Comparison of ENCODE assay signal across 28 cellular contexts in the genomic region with DNA sequence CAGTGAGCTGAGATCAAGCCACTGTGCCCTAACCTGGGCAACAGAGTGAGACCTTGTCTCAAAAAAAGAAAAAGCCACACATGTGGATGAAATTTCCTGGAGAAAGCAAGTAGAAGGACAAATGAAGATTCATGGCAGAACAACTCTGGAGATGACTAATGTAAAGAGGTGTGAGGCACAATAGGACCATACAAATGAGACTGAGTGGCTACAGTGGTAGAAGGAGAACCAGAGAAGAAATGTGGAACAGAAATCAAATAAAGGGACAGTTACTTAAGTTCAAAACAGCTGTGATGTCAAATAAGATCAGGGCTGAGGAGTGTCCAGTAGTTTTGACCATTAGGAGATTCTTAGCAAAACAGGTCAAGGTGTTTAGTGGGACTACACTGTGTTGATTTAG.
DNase-seq lines count a peak whose midpoint lies in the region; ATAC-seq, FAIRE-seq and TF ChIP-seq lines count a peak whose summit lies in the region.
"Had no signal": no experiment of that assay in that cellular context is flagged by ENCODE, and none has a peak within 500 bp of the region (broad histone marks: within the 10 kb centered on the region; RNA-seq: fewer than 3 reads in every experiment).

No MANE protein-coding gene starts in this region.

- H3K9ac ChIP-seq in mammary epithelial cell (ENCODE audit: insufficient read depth, low read length) (no peak overlapping the region), kidney (ENCODE audit: low read length in 2 of 2) (no peak overlapping the region)
- H3K9ac ChIP-seq: BLaER1 had no signal

- dilution Hi-C loops in mammary epithelial cell (cut with HindIII; ENCODE audit: low sequenced_read_pairs) = no loop called here

- no peak overlapping the region for H3K27ac Mint-ChIP-seq in stimulated activated effector memory CD8-positive, alpha-beta T cell treated with anti-CD3 and anti-CD28 coated beads, Interleukin-12 subunit alpha, Interleukin-12 subunit beta, amount 100 ng/mL, for 72 hours
- H3K27ac Mint-ChIP-seq: CD14-positive monocyte; CD4-positive, alpha-beta memory T cell; CD4-positive, CD25-positive, alpha-beta regulatory T cell; CD8-positive, alpha-beta memory T cell had no signal

- no peaks in the 10 kb centered on the region for H4K20me1 ChIP-seq in mammary epithelial cell (ENCODE audit: insufficient read depth, low read length)
- H4K20me1 ChIP-seq: BLaER1 had no signal

- H3K4me1 ChIP-seq in mammary epithelial cell (ENCODE audit: insufficient read depth, low read length) (peaks cover 5% of the 10 kb centered on the region), breast epithelium (no peaks in the 10 kb centered on the region), foreskin keratinocyte (peaks cover 15% of the 10 kb centered on the region), kidney (ENCODE audit: control insufficient read depth in 1 of 2, insufficient read depth in 1 of 2, low read depth in 1 of 2, low read length in 2 of 2) (no peaks in the 10 kb centered on the region)
- H3K4me1 ChIP-seq: A549, BE2C, BLaER1 had no signal

- no peak for TF ChIP-seq CTCF in mammary epithelial cell (conservative IDR thresholded peaks at IDR 0.05 in 1 of 2, IDR thresholded peaks at IDR 0.05 in 1 of 2; ENCODE audit: extremely low read depth in 1 of 2, insufficient read depth in 1 of 2, low read depth in 1 of 2, low read length in 2 of 2)
- no peak for TF ChIP-seq CTCF in breast epithelium (IDR thresholded peaks at IDR 0.05)
- no peak for TF ChIP-seq CTCF in foreskin keratinocyte (conservative IDR thresholded peaks at IDR 0.05)
- TF ChIP-seq CTCF in kidney (IDR thresholded peaks at IDR 0.05; ENCODE audit: borderline replicate concordance, extremely low read depth, insufficient read depth) = no peak

- H3K4me3 Mint-ChIP-seq in stimulated activated effector memory CD8-positive, alpha-beta T cell treated with anti-CD3 and anti-CD28 coated beads, Interleukin-12 subunit alpha, Interleukin-12 subunit beta, amount 100 ng/mL, for 72 hours = no peak overlapping the region
- H3K4me3 Mint-ChIP-seq: CD14-positive monocyte; CD4-positive, alpha-beta memory T cell; CD4-positive, CD25-positive, alpha-beta regulatory T cell; CD8-positive, alpha-beta memory T cell had no signal

- peak; percentile 29 for DNase-seq in mammary epithelial cell
- no peak for DNase-seq in breast epithelium (ENCODE audit: low spot score in 2 of 2)
- DNase-seq in GM12891 (ENCODE audit: insufficient read length, low spot score) = no peak
- peak in 1 of 2 donors; percentile 33 for DNase-seq in foreskin keratinocyte
- DNase-seq in stimulated activated effector memory CD8-positive, alpha-beta T cell treated with anti-CD3 and anti-CD28 coated beads, Interleukin-12 subunit alpha, Interleukin-12 subunit beta, amount 100 ng/mL, for 72 hours (ENCODE audit: low spot score in 2 of 2) = no peak
- no peak for DNase-seq in kidney
- no peak for DNase-seq in NCI-H524 treated with DMSO at 0.1 percent for 48 hours (lab: John Stamatoyannopoulos, UW)
- DNase-seq: BE2C; C1 segment of cervical spinal cord; CD4-positive, alpha-beta memory T cell; CD4-positive, CD25-positive, alpha-beta regulatory T cell; CD8-positive, alpha-beta memory T cell; COR-L47; DMS 273 treated with DMSO at 0.1 percent for 48 hours; DMS153; DMS53; DMS79; DND-41; EL; GDM1 had no signal

- CTCF ChIA-PET in mammary epithelial cell (lab: Charles Lee; ENCODE audit: low non-redundant PET) = no interaction called here

- H3K4me3 ChIP-seq in mammary epithelial cell (replicated peaks in 1 of 3; ENCODE audit: insufficient read depth in 1 of 3, low read depth in 2 of 3, low read length in 3 of 3) (no peak overlapping the region), breast epithelium (no peak overlapping the region), kidney (ENCODE audit: low read length in 2 of 2) (no peak overlapping the region)
- H3K4me3 ChIP-seq: A549, BLaER1 had no signal

- no peak overlapping the region for H3K4me2 ChIP-seq in mammary epithelial cell (ENCODE audit: insufficient read depth, low read depth, low read length)
- H3K4me2 ChIP-seq: A549, BLaER1 had no signal

- H3K4me1 Mint-ChIP-seq in stimulated activated effector memory CD8-positive, alpha-beta T cell treated with anti-CD3 and anti-CD28 coated beads, Interleukin-12 subunit alpha, Interleukin-12 subunit beta, amount 100 ng/mL, for 72 hours = peaks cover 9% of the 10 kb centered on the region
- H3K4me1 Mint-ChIP-seq: CD14-positive monocyte; CD4-positive, alpha-beta memory T cell; CD4-positive, CD25-positive, alpha-beta regulatory T cell; CD8-positive, alpha-beta memory T cell had no signal

- H3K27ac ChIP-seq in mammary epithelial cell (ENCODE audit: insufficient read depth, low read depth, low read length) (no peak overlapping the region), breast epithelium (no peak overlapping the region), foreskin keratinocyte (no peak overlapping the region), kidney (ENCODE audit: low read depth in 2 of 2, low read length in 2 of 2) (no peak overlapping the region)
- H3K27ac ChIP-seq: 22Rv1, A549, BLaER1 had no signal

- peak overlapping the region; percentile 4 for H2AFZ ChIP-seq in mammary epithelial cell (ENCODE audit: low read depth, low read length)

- H3K9me3 ChIP-seq in mammary epithelial cell (replicated peaks; ENCODE audit: insufficient read depth, low read length) = no peaks in the 10 kb centered on the region
- no peaks in the 10 kb centered on the region for H3K9me3 ChIP-seq in breast epithelium
- no peaks in the 10 kb centered on the region for H3K9me3 ChIP-seq in kidney (ENCODE audit: control insufficient read depth in 1 of 2, low read length in 2 of 2)
- H3K9me3 ChIP-seq: A549, BE2C, BLaER1 had no signal

- intact Hi-C loops in mammary epithelial cell (cut with micrococcal nuclease) = no loop called here
- intact Hi-C loops in breast epithelium (cut with DNase I; ENCODE audit: low total_unique reads) = no loop called here
- intact Hi-C loops in kidney (cut with DNase I) = no loop called here

- no peaks in the 10 kb centered on the region for H3K9me3 Mint-ChIP-seq in stimulated activated effector memory CD8-positive, alpha-beta T cell treated with anti-CD3 and anti-CD28 coated beads, Interleukin-12 subunit alpha, Interleukin-12 subunit beta, amount 100 ng/mL, for 72 hours
- H3K9me3 Mint-ChIP-seq: CD8-positive, alpha-beta memory T cell had no signal

- H3K27me3 ChIP-seq in mammary epithelial cell (ENCODE audit: insufficient read depth, low read length) = no peaks in the 10 kb centered on the region
- H3K27me3 ChIP-seq in breast epithelium = no peaks in the 10 kb centered on the region
- H3K27me3 ChIP-seq in foreskin keratinocyte = no peaks in the 10 kb centered on the region
- H3K27me3 ChIP-seq: BE2C, BLaER1 had no signal

- in situ Hi-C loops in mammary epithelial cell (cut with MboI; ENCODE audit: low sequenced_read_pairs in 2 of 2) = no loop called here

- no peaks in the 10 kb centered on the region for H3K79me2 ChIP-seq in mammary epithelial cell (ENCODE audit: insufficient read depth, low read length)

- H3K36me3 ChIP-seq in mammary epithelial cell (ENCODE audit: insufficient read depth, low read length) (no peaks in the 10 kb centered on the region), breast epithelium (no peaks in the 10 kb centered on the region), kidney (ENCODE audit: control insufficient read depth in 1 of 2, insufficient read depth in 2 of 2, low read length in 2 of 2) (no peaks in the 10 kb centered on the region)
- H3K36me3 ChIP-seq: BE2C, BLaER1 had no signal

- TF ChIP-seq POLR2A in breast epithelium (IDR thresholded peaks at IDR 0.05) (no peak), GM12891 (IDR thresholded peaks at IDR 0.05; ENCODE audit: low read depth, low read length) (no peak)

- no TSS peak for BruUV-seq in mammary epithelial cell (replicated peaks; lab: Mats Ljungman, UMichigan)

- FAIRE-seq in GM12891 (lab: Jason Lieb, UNC) (no peak), kidney (lab: Jason Lieb, UNC) (no peak)
- FAIRE-seq: A549, GM12892, GM18507, GM19239 had no signal

- H3K36me3 Mint-ChIP-seq in stimulated activated effector memory CD8-positive, alpha-beta T cell treated with anti-CD3 and anti-CD28 coated beads, Interleukin-12 subunit alpha, Interleukin-12 subunit beta, amount 100 ng/mL, for 72 hours = no peaks in the 10 kb centered on the region
- H3K36me3 Mint-ChIP-seq: CD14-positive monocyte; CD4-positive, alpha-beta memory T cell; CD4-positive, CD25-positive, alpha-beta regulatory T cell; CD8-positive, alpha-beta memory T cell had no signal

- ATAC-seq in foreskin keratinocyte (peak; percentile 46), GM18519 (IDR thresholded peaks at IDR 0.05; ENCODE audit: low FRiP score, unreplicated experiment) (no peak)
- peak; percentile 39 for ATAC-seq in stimulated activated effector memory CD8-positive, alpha-beta T cell treated with anti-CD3 and anti-CD28 coated beads, Interleukin-12 subunit alpha, Interleukin-12 subunit beta, amount 100 ng/mL, for 72 hours
- ATAC-seq: A549 had no signal

TF ChIP-seq in GM12891, 5 proteins besides CTCF, POLR2A, EP300 and RAD21:
- TF ChIP-seq TAF1 (IDR thresholded peaks at IDR 0.05; ENCODE audit: low read depth, low read length) (no peak), PAX5 (IDR thresholded peaks at IDR 0.05; ENCODE audit: insufficient read depth, low read length, severe bottlenecking) (no peak), SPI1 (IDR thresholded peaks at IDR 0.05; ENCODE audit: low read depth, low read length) (0 out of 2 replicates have a peak, but pooled peaks have one; percentile 5), POU2F2 (IDR thresholded peaks at IDR 0.05; ENCODE audit: low read depth, low read length) (no peak), POLR2AphosphoS5 (IDR thresholded peaks at IDR 0.05; ENCODE audit: low read depth, low read length) (no peak)
